ENCODE assay signal across 8 cellular contexts in genomic region chr1:15038232-15039016, GRCh38.
A peak's percentile ranks its signal among the peaks of the same experiment; 100 is the strongest.
DNase-seq lines count a peak whose midpoint lies in the region; ATAC-seq and TF ChIP-seq lines count a peak whose summit lies in the region.

No MANE protein-coding gene starts in this region.

- no peaks in the 10 kb centered on the region for H3K27me3 ChIP-seq in DOHH2 (ENCODE audit: control insufficient read depth, low read length)

- ATAC-seq in SK-N-SH treated with all-trans-retinoic acid at 6 μM for 48 hours, result peak; percentile 54

- TF ChIP-seq CTCF in DOHH2 (IDR thresholded peaks at IDR 0.05; ENCODE audit: low read depth, low read length, poor library complexity, severe bottlenecking) (peak; percentile 66), HFF-Myc (IDR thresholded peaks at IDR 0.05; ENCODE audit: low read depth, low read length, missing control alignments) (peak; percentile 52)

- H3K4me2 ChIP-seq in DOHH2 (ENCODE audit: low read length), result no peak overlapping the region

- H3K4me1 ChIP-seq in DOHH2 (ENCODE audit: control insufficient read depth, low read length), result peaks cover 3% of the 10 kb centered on the region; the same call in 1 of the 2 replicates

- no peaks in the 10 kb centered on the region for H4K20me1 ChIP-seq in DOHH2 (ENCODE audit: control insufficient read depth, insufficient read depth, low read depth, low read length)

- in situ Hi-C loops in G401 (cut with HindIII; ENCODE audit: low sequenced_read_pairs), result no loop called here

- no peaks in the 10 kb centered on the region for H3F3A ChIP-seq in DOHH2 (ENCODE audit: control insufficient read depth, insufficient read depth)

- intact Hi-C loops in cardiac septum (cut with DNase I), result no loop called here

- no peak overlapping the region for H3K27ac ChIP-seq in DOHH2 (ENCODE audit: low read depth, low read length)

- H3K9me2 ChIP-seq in DOHH2 (replicated peaks; ENCODE audit: control insufficient read depth, low read length), result no peaks in the 10 kb centered on the region

- no peak for DNase-seq in HFF-Myc (ENCODE audit: extremely low read depth, low read depth)
- DNase-seq in kidney glomerular epithelial cell (lab: John Stamatoyannopoulos, UW), result peak; percentile 24
- DNase-seq in G401 (ENCODE audit: low spot score), result no peak
- DNase-seq in NCI-H187 treated with DMSO at 0.1 percent for 48 hours (lab: John Stamatoyannopoulos, UW), result no peak
- no peak for DNase-seq in cortex of kidney (lab: John Stamatoyannopoulos, UW)
- no peak for DNase-seq in cardiac septum (ENCODE audit: low spot score)

- no peak overlapping the region for H3K4me3 ChIP-seq in DOHH2 (ENCODE audit: low read length)
- no peak overlapping the region for H3K4me3 ChIP-seq in HFF-Myc (replicated peaks; ENCODE audit: low read depth, low read length)

- H3K79me2 ChIP-seq in DOHH2 (ENCODE audit: control insufficient read depth, low read length), result no peaks in the 10 kb centered on the region

- no peaks in the 10 kb centered on the region for H3K36me3 ChIP-seq in DOHH2 (ENCODE audit: control insufficient read depth, low read length)

- no peaks in the 10 kb centered on the region for H3K9me3 ChIP-seq in DOHH2 (ENCODE audit: control insufficient read depth, insufficient read depth, low read length)

TF ChIP-seq in SK-N-SH treated with all-trans-retinoic acid at 6 μM for 48 hours, 23 proteins besides CTCF, POLR2A, EP300 and RAD21:
- no peak for TF ChIP-seq ESRRG (CRISPR knock-in tag; IDR thresholded peaks at IDR 0.05)
- no peak for TF ChIP-seq ARNTL (CRISPR knock-in tag; IDR thresholded peaks at IDR 0.05; ENCODE audit: borderline replicate concordance, low read depth)
- no peak for TF ChIP-seq ZNF8 (CRISPR knock-in tag; IDR thresholded peaks at IDR 0.05)
- no peak for TF ChIP-seq CSDC2 (CRISPR knock-in tag; IDR thresholded peaks at IDR 0.05)
- TF ChIP-seq CSRNP3 (CRISPR knock-in tag; IDR thresholded peaks at IDR 0.05), result no peak
- TF ChIP-seq TSHZ2 (CRISPR knock-in tag; IDR thresholded peaks at IDR 0.05), result no peak
- no peak for TF ChIP-seq SNAI2 (CRISPR knock-in tag; IDR thresholded peaks at IDR 0.05)
- TF ChIP-seq OSR1 (CRISPR knock-in tag; IDR thresholded peaks at IDR 0.05), result no peak
